In genomic region chr3:179000659-179001058, GRCh38 we compare ENCODE assay signal across 26 cellular contexts.
"Had no signal": no experiment of that assay in that cellular context is flagged by ENCODE, and none has a peak within 500 bp of the region (broad histone marks: within the 10 kb centered on the region; RNA-seq: fewer than 3 reads in every experiment).

No MANE protein-coding gene starts in this region.

- DNase-seq: activated CD4-positive, alpha-beta T cell treated with anti-CD3 and anti-CD28 coated beads for 1 hour; activated CD4-positive, alpha-beta T cell treated with anti-CD3 and anti-CD28 coated beads, Interleukin-2, amount 50 U/mL, for 1 hour; activated CD8-positive, alpha-beta memory T cell treated with anti-CD3 and anti-CD28 coated beads for 24 hours; activated CD8-positive, alpha-beta memory T cell treated with anti-CD3 and anti-CD28 coated beads, Interleukin-2, amount 50 U/mL, for 4 hours; activated gamma-delta T cell; activated naive CD4-positive, alpha-beta T cell treated with anti-CD3 and anti-CD28 coated beads, Interleukin-2, amount 50 U/mL, for 16 hours; colonic mucosa; dorsolateral prefrontal cortex; effector memory CD8-positive, alpha-beta T cell; foreskin melanocyte; immature natural killer cell; naive thymus-derived CD8-positive, alpha-beta T cell; retina; sigmoid colon; stimulated activated CD4-positive, alpha-beta T cell treated with anti-CD3 and anti-CD28 coated beads, Interleukin-2, amount 100 ng/mL, for 48 hours; stimulated activated naive CD8-positive, alpha-beta T cell treated with anti-CD3 and anti-CD28 coated beads, Interleukin-15, Interleukin-2, amounts not matched to agents 100 U/mL and 50 U/mL, for 24 hours; tibial artery; WERI-Rb-1 had no signal

- H3K9me3 Mint-ChIP-seq: central memory CD8-positive, alpha-beta T cell; effector memory CD8-positive, alpha-beta T cell; immature natural killer cell; naive thymus-derived CD8-positive, alpha-beta T cell; T-helper 2 cell treated with Interferon-gamma antibody and Interleukin-4, amounts not matched to agents 5 μg/mL and 100 μg/mL, for 36 hours had no signal

- H3K27me3 Mint-ChIP-seq: central memory CD8-positive, alpha-beta T cell; naive thymus-derived CD8-positive, alpha-beta T cell; progenitor cell of endocrine pancreas had no signal

- H3K36me3 ChIP-seq: breast epithelium, colonic mucosa, neural progenitor cell, sigmoid colon, WERI-Rb-1 had no signal

- H3K27ac ChIP-seq: breast epithelium, colonic mucosa, dorsolateral prefrontal cortex, neural progenitor cell, sigmoid colon, tibial artery, WERI-Rb-1 had no signal

- H2AFZ ChIP-seq: neural progenitor cell had no signal

- H3K4me3 Mint-ChIP-seq: central memory CD8-positive, alpha-beta T cell; effector memory CD8-positive, alpha-beta T cell; immature natural killer cell; naive thymus-derived CD8-positive, alpha-beta T cell; neural progenitor cell; T-helper 2 cell treated with Interferon-gamma antibody and Interleukin-4, amounts not matched to agents 5 μg/mL and 100 μg/mL, for 36 hours had no signal

- H3K4me3 ChIP-seq: breast epithelium, colonic mucosa, dorsolateral prefrontal cortex, lung, neural progenitor cell, sigmoid colon, tibial artery had no signal

- H3K4me1 ChIP-seq: breast epithelium, colonic mucosa, neural progenitor cell, sigmoid colon, tibial artery had no signal

- H3K4me2 ChIP-seq: neural progenitor cell had no signal

- ATAC-seq: effector memory CD8-positive, alpha-beta T cell; esophagus mucosa; left lobe of liver; naive thymus-derived CD8-positive, alpha-beta T cell had no signal

- H3K9ac ChIP-seq: neural progenitor cell had no signal

- H3K27ac Mint-ChIP-seq: effector memory CD8-positive, alpha-beta T cell; immature natural killer cell; neural progenitor cell; progenitor cell of endocrine pancreas; T-helper 2 cell treated with Interferon-gamma antibody and Interleukin-4, amounts not matched to agents 5 μg/mL and 100 μg/mL, for 36 hours had no signal

- H3K36me3 Mint-ChIP-seq: neural progenitor cell had no signal

- H3K9me3 ChIP-seq: colonic mucosa, sigmoid colon had no signal

- H3K27me3 ChIP-seq: breast epithelium, colonic mucosa, dorsolateral prefrontal cortex, neural progenitor cell, sigmoid colon, tibial artery had no signal

- H3K4me1 Mint-ChIP-seq: central memory CD8-positive, alpha-beta T cell; immature natural killer cell; neural progenitor cell had no signal
